Comparison of ENCODE assay signal across 8 cellular contexts in genomic region chr1:150613061-150613920, GRCh38. TPM values are rescaled to one million over a fixed set of nuclear protein-coding genes. Genes with fewer than 3 reads are reported as not detected.
DNase-seq lines count a peak whose midpoint lies in the region; ATAC-seq and TF ChIP-seq lines count a peak whose summit lies in the region.

No MANE protein-coding gene starts in this region.

- peak overlapping the region; percentile 98 for H3K27ac ChIP-seq in neutrophil

- H3K27me3 ChIP-seq in neutrophil: no peaks in the 10 kb centered on the region
- no peaks in the 10 kb centered on the region for H3K27me3 ChIP-seq in H7 (ENCODE audit: control insufficient read depth, insufficient read depth, low read length)

- ATAC-seq in GM21447 (IDR thresholded peaks at IDR 0.05; ENCODE audit: unreplicated experiment): peak; percentile 56

- H3K9me3 Mint-ChIP-seq in CD14-positive monocyte: peaks cover 0 to 5% (median 0%) of the 10 kb centered on the region in 7 donors

- H3K36me3 ChIP-seq in neutrophil (no peaks in the 10 kb centered on the region), H7 (replicated peaks; ENCODE audit: control insufficient read depth, insufficient read depth, low read length) (peaks cover 19% of the 10 kb centered on the region)

- no peaks in the 10 kb centered on the region for H3K9me3 ChIP-seq in neutrophil

- peak overlapping the region; percentile 77 to 86 for H3K4me3 Mint-ChIP-seq in CD14-positive monocyte

- peaks cover 20 to 32% of the 10 kb centered on the region in 2 donors for H3K36me3 Mint-ChIP-seq in CD14-positive monocyte

- peaks cover 69% of the 10 kb centered on the region for H3K4me1 Mint-ChIP-seq in CD14-positive monocyte

- peaks cover 0 to 7% (median 5%) of the 10 kb centered on the region in 3 donors for H3K27me3 Mint-ChIP-seq in CD14-positive monocyte (ENCODE audit: low read depth in 3 of 3)

- H3K4me1 ChIP-seq in neutrophil (ENCODE audit: control insufficient read depth in 1 of 2, insufficient read depth in 1 of 2, low read depth in 1 of 2, low read length in 1 of 2): peaks cover 85 to 87% of the 10 kb centered on the region in 2 experiments

- intact Hi-C loops in CD14-positive monocyte (cut with micrococcal nuclease): loop anchor here (2.0 to 5.0 kb wide), 2 partner anchors 34 to 36 kb away; partner anchors contain the start of gene MCL1 (in 2 of the 2)

- peak overlapping the region; percentile 97 to 100 (median 100) for H3K27ac Mint-ChIP-seq in CD14-positive monocyte

- DNase-seq in CD14-positive monocyte (ENCODE audit: low spot score): peak; percentile 80
- peak; percentile 99 for DNase-seq in NCI-H2081 treated with DMSO at 0.1 percent for 48 hours (lab: John Stamatoyannopoulos, UW)
- DNase-seq in activated CD4-positive, alpha-beta T cell treated with anti-CD3 and anti-CD28 coated beads for 48 hours: peak; percentile 69
- DNase-seq in epithelial cell of esophagus (ENCODE audit: low read depth): peak; percentile 85
- DNase-seq in H7: no peak
- DNase-seq in NCI-H2171 (lab: John Stamatoyannopoulos, UW): no peak

- H3K4me3 ChIP-seq in epithelial cell of esophagus (ENCODE audit: low read length): no peak overlapping the region
- peak overlapping the region; percentile 62 to 67 for H3K4me3 ChIP-seq in neutrophil (ENCODE audit: low read depth in 1 of 2, low read length in 1 of 2)
- H3K4me3 ChIP-seq in H7 (ENCODE audit: insufficient read depth, low read depth, low read length): no peak overlapping the region

- no peak for TF ChIP-seq CTCF in CD14-positive monocyte (IDR thresholded peaks at IDR 0.05)
- no peak for TF ChIP-seq CTCF in epithelial cell of esophagus (IDR thresholded peaks at IDR 0.05; ENCODE audit: insufficient read depth, low read depth, low read length, missing control alignments)
- TF ChIP-seq CTCF in neutrophil (IDR thresholded peaks at IDR 0.05): peak; percentile 33

RNA-seq across cellular contexts. Expression of gene ENSA, which starts 16.1 kb away (rescaled TPM):
- polyA plus RNA-seq in CD14-positive monocyte: 10 to 100 TPM; 38.5 to 40.3 TPM
- total RNA-seq in H7 (2014; rRNA removed; shearing (Covaris generic)): 373 and 448 TPM in 2 replicates

RNA-seq across cellular contexts. Expression of gene MCL1, which starts 33.9 kb away (rescaled TPM):
- polyA plus RNA-seq in CD14-positive monocyte: 100 to 1,000 TPM; 287 to 301 TPM
- 165 and 234 TPM in 2 replicates for total RNA-seq in H7 (2014; rRNA removed; shearing (Covaris generic))

Comparison
In these comparisons a context has a peak if more than half of its experiments do, and no peak if none do; other contexts are left out.
1. DNase-seq: peak in CD14-positive monocyte (single experiment), NCI-H2081 treated with DMSO at 0.1 percent for 48 hours (single experiment), activated CD4-positive, alpha-beta T cell treated with anti-CD3 and anti-CD28 coated beads for 48 hours (single experiment) and epithelial cell of esophagus (single experiment); none in H7 (single experiment) and NCI-H2171 (single experiment).
2. H3K4me3 ChIP-seq: peak in neutrophil (2 of 2); none in epithelial cell of esophagus (single experiment) and H7 (single experiment).